ENCODE assay signal across 8 cellular contexts in the genomic region with DNA sequence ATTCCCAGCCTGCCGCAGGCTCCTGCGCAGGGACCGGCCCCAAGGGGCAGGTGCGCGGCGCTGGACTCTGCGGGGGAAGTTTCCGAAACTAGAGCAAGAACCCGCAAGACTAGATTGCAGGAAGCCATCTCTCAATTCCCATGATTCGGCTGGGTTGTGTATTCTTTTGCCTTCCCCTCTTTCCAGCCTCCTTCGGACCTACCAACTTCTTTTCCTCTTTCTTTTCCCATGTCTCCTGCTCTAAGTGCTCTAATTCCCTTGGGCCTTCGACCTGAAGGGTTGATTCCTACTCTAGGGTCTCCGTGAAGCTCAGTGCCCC. TPM values are rescaled to one million over a fixed set of nuclear protein-coding genes. Genes with fewer than 3 reads are reported as not detected.
DNase-seq lines count a peak whose midpoint lies in the region; ATAC-seq and TF ChIP-seq lines count a peak whose summit lies in the region.

No MANE protein-coding gene starts in this region.

- DNase-seq in HEK293T (ENCODE audit: extremely low spot score) (no peak), smooth muscle cell (lab: John Stamatoyannopoulos, UW; ENCODE audit: unreplicated experiment) (no peak), NCI-H2196 treated with DMSO at 0.1 percent for 48 hours (lab: John Stamatoyannopoulos, UW; ENCODE audit: unreplicated experiment) (no peak)
- DNase-seq in activated T-helper 1 cell treated with anti-CD3 and anti-CD28 coated beads, Interleukin-12 subunit alpha, Interleukin-12 subunit beta, Interleukin-2, Interleukin-4 antibody, amounts not matched to agents 30 ng/mL and 10 ng/mL and 1 ng/mL, durations not matched to agents 14 hours and 24 hours and 36 hours (ENCODE audit: low spot score): no peak

- CTCF ChIA-PET in HEK293T (lab: Yijun Ruan, JAX): interaction anchor here (0.5 kb wide), 1 partner anchor 101 kb away, joined by 3 read pairs; no protein-coding TSS in a partner anchor

- H2AFZ ChIP-seq in smooth muscle cell (ENCODE audit: low read depth): peak overlapping the region; percentile 90

- no peaks in the 10 kb centered on the region for H4K20me1 ChIP-seq in smooth muscle cell (ENCODE audit: low read depth)

- H3K4me3 Mint-ChIP-seq in activated T-helper 1 cell treated with anti-CD3 and anti-CD28 coated beads, Interleukin-12 subunit alpha, Interleukin-12 subunit beta, Interleukin-2, Interleukin-4 antibody, amounts not matched to agents 30 ng/mL and 10 ng/mL and 1 ng/mL, durations not matched to agents 14 hours and 24 hours and 36 hours: peak overlapping the region; percentile 56

- H3K79me2 ChIP-seq in smooth muscle cell (ENCODE audit: low read depth): no peaks in the 10 kb centered on the region

- no peaks in the 10 kb centered on the region for H3K27me3 ChIP-seq in smooth muscle cell (ENCODE audit: low read depth)

- peaks cover 11% of the 10 kb centered on the region for H3K4me1 Mint-ChIP-seq in activated T-helper 1 cell treated with anti-CD3 and anti-CD28 coated beads, Interleukin-12 subunit alpha, Interleukin-12 subunit beta, Interleukin-2, Interleukin-4 antibody, amounts not matched to agents 30 ng/mL and 10 ng/mL and 1 ng/mL, durations not matched to agents 14 hours and 24 hours and 36 hours (ENCODE audit: low read depth)

- ATAC-seq in GM18511 (IDR thresholded peaks at IDR 0.05; ENCODE audit: unreplicated experiment) (no peak), HG02970 (IDR thresholded peaks at IDR 0.05; ENCODE audit: low FRiP score, unreplicated experiment) (no peak), GM21529 (IDR thresholded peaks at IDR 0.05; ENCODE audit: unreplicated experiment) (no peak)

- no peaks in the 10 kb centered on the region for H3K9me3 Mint-ChIP-seq in activated T-helper 1 cell treated with anti-CD3 and anti-CD28 coated beads, Interleukin-12 subunit alpha, Interleukin-12 subunit beta, Interleukin-2, Interleukin-4 antibody, amounts not matched to agents 30 ng/mL and 10 ng/mL and 1 ng/mL, durations not matched to agents 14 hours and 24 hours and 36 hours

- H3K4me3 ChIP-seq in iPS-11a (ENCODE audit: low read depth, low read length) (peak overlapping the region; percentile 75), smooth muscle cell (peak overlapping the region; percentile 72)

- no peak overlapping the region for H3K9ac ChIP-seq in smooth muscle cell (ENCODE audit: low read depth)

- intact Hi-C loops in activated T-helper 1 cell treated with anti-CD3 and anti-CD28 coated beads, Interleukin-12 subunit alpha, Interleukin-12 subunit beta, Interleukin-2, Interleukin-4 antibody, amounts not matched to agents 30 ng/mL and 10 ng/mL and 1 ng/mL, durations not matched to agents 14 hours and 24 hours and 36 hours (cut with micrococcal nuclease): no loop called here

- WGBS in smooth muscle cell (ENCODE audit: low lambda C conversion rate): 38% methylated on average over 13 of the region's 13 CpGs

- no peaks in the 10 kb centered on the region for H3K36me3 Mint-ChIP-seq in activated T-helper 1 cell treated with anti-CD3 and anti-CD28 coated beads, Interleukin-12 subunit alpha, Interleukin-12 subunit beta, Interleukin-2, Interleukin-4 antibody, amounts not matched to agents 30 ng/mL and 10 ng/mL and 1 ng/mL, durations not matched to agents 14 hours and 24 hours and 36 hours (ENCODE audit: low read depth)

- H3K9me3 ChIP-seq in smooth muscle cell (replicated peaks; ENCODE audit: low read depth): no peaks in the 10 kb centered on the region

- H3K27ac Mint-ChIP-seq in activated T-helper 1 cell treated with anti-CD3 and anti-CD28 coated beads, Interleukin-12 subunit alpha, Interleukin-12 subunit beta, Interleukin-2, Interleukin-4 antibody, amounts not matched to agents 30 ng/mL and 10 ng/mL and 1 ng/mL, durations not matched to agents 14 hours and 24 hours and 36 hours: no peak overlapping the region

- H3K4me1 ChIP-seq in smooth muscle cell (ENCODE audit: low read depth): no peaks in the 10 kb centered on the region

- H3K4me2 ChIP-seq in smooth muscle cell: peak overlapping the region; percentile 84

- H3F3A ChIP-seq in smooth muscle cell (ENCODE audit: low read depth): no peaks in the 10 kb centered on the region

- H3K27me3 Mint-ChIP-seq in activated T-helper 1 cell treated with anti-CD3 and anti-CD28 coated beads, Interleukin-12 subunit alpha, Interleukin-12 subunit beta, Interleukin-2, Interleukin-4 antibody, amounts not matched to agents 30 ng/mL and 10 ng/mL and 1 ng/mL, durations not matched to agents 14 hours and 24 hours and 36 hours (ENCODE audit: insufficient read depth): peaks cover 29% of the 10 kb centered on the region

- no peak overlapping the region for H3K27ac ChIP-seq in smooth muscle cell (ENCODE audit: low read depth)

- POLR2A ChIA-PET in HEK293T (lab: Yijun Ruan, JAX): interaction anchor here (1.2 to 2.6 kb wide), 2 partner anchors 13 to 57 kb away, joined by 3 to 11 read pairs; no protein-coding TSS in a partner anchor

- H3K36me3 ChIP-seq in smooth muscle cell (ENCODE audit: low read depth): no peaks in the 10 kb centered on the region

- TF ChIP-seq CTCF in smooth muscle cell (IDR thresholded peaks at IDR 0.05; ENCODE audit: borderline replicate concordance, insufficient read depth, poor library complexity, severe bottlenecking): no peak

TF ChIP-seq in HEK293T, 16 proteins besides CTCF, POLR2A, EP300 and RAD21:
- TF ChIP-seq ZNF384 (IDR thresholded peaks at IDR 0.05) (no peak), L3MBTL2 (conservative IDR thresholded peaks at IDR 0.05) (peak; percentile 28; the same call in 1 of the 2 replicates), FOXM1 (IDR thresholded peaks at IDR 0.05; ENCODE audit: borderline replicate concordance) (no peak), FOXK2 (IDR thresholded peaks at IDR 0.05) (no peak)

RNA-seq across cellular contexts. Expression of a gene that starts 0.6 kb away (rescaled TPM):
- total RNA-seq in activated T-helper 1 cell treated with anti-CD3 and anti-CD28 coated beads, Interleukin-12 subunit alpha, Interleukin-12 subunit beta, Interleukin-2, Interleukin-4 antibody, amounts not matched to agents 30 ng/mL and 10 ng/mL and 1 ng/mL, durations not matched to agents 14 hours and 24 hours and 36 hours: 0.03 and 0.05 TPM in 2 replicates
- 2.3 and 7.1 TPM in 2 replicates for total RNA-seq in smooth muscle cell
- polyA plus RNA-seq in smooth muscle cell: 0.85 and 1.1 TPM in 2 replicates
